Comparison of ENCODE assay signal across 1 cellular context in genomic region chr2:88055049-88055435, GRCh38.
TF ChIP-seq lines count a peak whose summit lies in the region.

No MANE protein-coding gene starts in this region.

TF ChIP-seq in H1, 55 proteins besides CTCF, POLR2A, EP300 and RAD21 (continued from another document):
- TF ChIP-seq RNF2 (IDR thresholded peaks at IDR 0.05; ENCODE audit: borderline replicate concordance, low read depth, low read length, missing control alignments, poor library complexity, severe bottlenecking) (no peak), CHD1 (IDR thresholded peaks at IDR 0.05; ENCODE audit: low read depth, low read length) (no peak), ZNF274 (IDR thresholded peaks at IDR 0.05; ENCODE audit: borderline replicate concordance, extremely low read depth, low read length) (no peak), TAF7 (optimal IDR thresholded peaks at IDR 0.05; ENCODE audit: borderline replicate concordance, low read depth, low read length) (no peak), CBX5 (IDR thresholded peaks at IDR 0.05; ENCODE audit: low read depth, low read length) (no peak), KDM5A (IDR thresholded peaks at IDR 0.05; ENCODE audit: low read length) (no peak), POU5F1 (IDR thresholded peaks at IDR 0.05; ENCODE audit: low read depth, low read length) (no peak), CEBPB (IDR thresholded peaks at IDR 0.05; ENCODE audit: low read depth, low read length) (no peak), CHD7 (IDR thresholded peaks at IDR 0.05; ENCODE audit: insufficient replicate concordance, low read length) (no peak), ASH2L (IDR thresholded peaks at IDR 0.05; ENCODE audit: low read length) (no peak), ATF2 (IDR thresholded peaks at IDR 0.05; ENCODE audit: low read length) (no peak), NRF1 (IDR thresholded peaks at IDR 0.05; ENCODE audit: low read depth, low read length) (no peak), CHD2 (IDR thresholded peaks at IDR 0.05; ENCODE audit: low read length) (no peak), BRCA1 (IDR thresholded peaks at IDR 0.05; ENCODE audit: low read depth, low read length) (no peak), TEAD4 (IDR thresholded peaks at IDR 0.05; ENCODE audit: low read depth, low read length) (no peak)
